16 cellular contexts compared by ENCODE assay signal in genomic region chr1:209375681-209376360, GRCh38.
DNase-seq lines count a peak whose midpoint lies in the region; ATAC-seq and TF ChIP-seq lines count a peak whose summit lies in the region.
"Had no signal": no experiment of that assay in that cellular context is flagged by ENCODE, and none has a peak within 500 bp of the region (broad histone marks: within the 10 kb centered on the region; RNA-seq: fewer than 3 reads in every experiment).

No MANE protein-coding gene starts in this region.

- CTCF ChIA-PET in WTC11 (lab: Charles Lee): interaction anchor here (1.0 to 2.7 kb wide), 9 partner anchors 8 to 299 kb away, joined by 3 to 16 read pairs (median 5); no protein-coding TSS in a partner anchor

- no peaks in the 10 kb centered on the region for H3K9me3 ChIP-seq in suprapubic skin
- H3K9me3 ChIP-seq in adrenal gland (replicated peaks in 1 of 3): no peaks in the 10 kb centered on the region
- H3K9me3 ChIP-seq: Peyer's patch had no signal

- peaks cover 2% of the 10 kb centered on the region for H3K27me3 Mint-ChIP-seq in HFFc6 (ENCODE audit: insufficient read depth)
- H3K27me3 Mint-ChIP-seq in WTC11 (ENCODE audit: low read depth): no peaks in the 10 kb centered on the region

- H3K27ac ChIP-seq in suprapubic skin (peak overlapping the region; percentile 16), adrenal gland (no peak overlapping the region)
- H3K27ac ChIP-seq: Peyer's patch had no signal

- H3K4me1 Mint-ChIP-seq in HFFc6 (ENCODE audit: low read depth): peaks cover 85% of the 10 kb centered on the region
- peaks cover 77% of the 10 kb centered on the region for H3K4me1 Mint-ChIP-seq in WTC11
- H3K4me1 Mint-ChIP-seq: activated CD4-positive, alpha-beta T cell treated with anti-CD3 and anti-CD28 coated beads, Interleukin-2, amount 10 ng/mL, durations not matched to agents 24 days and 14 days had no signal

- no peaks in the 10 kb centered on the region for H3K9me3 Mint-ChIP-seq in HFFc6
- H3K9me3 Mint-ChIP-seq in WTC11: no peaks in the 10 kb centered on the region; the same call in 1 of the 2 replicates
- H3K9me3 Mint-ChIP-seq: activated CD4-positive, alpha-beta T cell treated with anti-CD3 and anti-CD28 coated beads, Interleukin-2, amount 10 ng/mL, durations not matched to agents 24 days and 14 days; activated T-cell treated with anti-CD3 and anti-CD28 coated beads, Interleukin-2, amount 50 U/mL, for 72 hours had no signal

- no peak for TF ChIP-seq CTCF in HFFc6 (IDR thresholded peaks at IDR 0.05)
- TF ChIP-seq CTCF in WTC11 (IDR thresholded peaks at IDR 0.05): no peak
- no peak for TF ChIP-seq CTCF in foreskin fibroblast (IDR thresholded peaks at IDR 0.05; ENCODE audit: low read depth, low read length)
- no peak for TF ChIP-seq CTCF in suprapubic skin (IDR thresholded peaks at IDR 0.05)
- TF ChIP-seq CTCF in adrenal gland (IDR thresholded peaks at IDR 0.05): no peak

- H3K4me3 Mint-ChIP-seq in HFFc6 (peak overlapping the region; percentile 17), WTC11 (no peak overlapping the region; the same call in 1 of the 2 replicates)
- H3K4me3 Mint-ChIP-seq: activated CD4-positive, alpha-beta T cell treated with anti-CD3 and anti-CD28 coated beads, Interleukin-2, amount 10 ng/mL, durations not matched to agents 24 days and 14 days; activated T-cell treated with anti-CD3 and anti-CD28 coated beads, Interleukin-2, amount 50 U/mL, for 72 hours; naive thymus-derived CD4-positive, alpha-beta T cell had no signal

- H3K27ac Mint-ChIP-seq in HFFc6 (peak overlapping the region; percentile 62), WTC11 (peak overlapping the region; percentile 94)
- H3K27ac Mint-ChIP-seq: activated CD4-positive, alpha-beta T cell treated with anti-CD3 and anti-CD28 coated beads, Interleukin-2, amount 10 ng/mL, durations not matched to agents 24 days and 14 days; activated T-cell treated with anti-CD3 and anti-CD28 coated beads, Interleukin-2, amount 50 U/mL, for 72 hours; naive thymus-derived CD4-positive, alpha-beta T cell had no signal

- intact Hi-C loops in adrenal gland (cut with DNase I): no loop called here

- no peaks in the 10 kb centered on the region for H3K36me3 Mint-ChIP-seq in HFFc6 (ENCODE audit: low read depth)
- H3K36me3 Mint-ChIP-seq in WTC11: no peaks in the 10 kb centered on the region
- H3K36me3 Mint-ChIP-seq: naive thymus-derived CD4-positive, alpha-beta T cell had no signal

- H3K27me3 ChIP-seq in suprapubic skin (no peaks in the 10 kb centered on the region), adrenal gland (no peaks in the 10 kb centered on the region)
- H3K27me3 ChIP-seq: Peyer's patch had no signal

- TF ChIP-seq POLR2A in suprapubic skin (IDR thresholded peaks at IDR 0.05): no peak
- no peak for TF ChIP-seq POLR2A in adrenal gland (IDR thresholded peaks at IDR 0.05)

- POLR2A ChIA-PET in WTC11 (lab: Charles Lee): interaction anchor here (1.5 kb wide), 1 partner anchor 53 kb away, joined by 4 read pairs; no protein-coding TSS in a partner anchor

- ATAC-seq in WTC11 (peak; percentile 97), GM18519 (IDR thresholded peaks at IDR 0.05; ENCODE audit: low FRiP score, unreplicated experiment) (no peak), HG03439 (IDR thresholded peaks at IDR 0.05; ENCODE audit: unreplicated experiment) (no peak)
- ATAC-seq: activated T-cell treated with anti-CD3 and anti-CD28 coated beads, Interleukin-2, amount 50 U/mL, for 72 hours; naive thymus-derived CD4-positive, alpha-beta T cell; right cardiac atrium had no signal

- WGBS in suprapubic skin: 59% methylated on average over 2 of the region's 2 CpGs
- 77 to 83% (median 80%) methylated on average over 2 of the region's 2 CpGs for WGBS in adrenal gland, 4 donors

- DNase-seq in HFFc6: peak; percentile 13
- no peak for DNase-seq in WTC11 (ENCODE audit: low spot score)
- peak; percentile 37 to 76 for DNase-seq in foreskin fibroblast
- no peak for DNase-seq in suprapubic skin (ENCODE audit: low spot score in 2 of 2)
- no peak for DNase-seq in adrenal gland
- DNase-seq: activated CD4-positive, alpha-beta T cell treated with anti-CD3 and anti-CD28 coated beads, Interleukin-2, amount 10 ng/mL, durations not matched to agents 24 days and 14 days; activated T-cell treated with anti-CD3 and anti-CD28 coated beads, Interleukin-2, amount 50 U/mL, for 72 hours; anterior cingulate cortex; effector CD4-positive, alpha-beta T cell; glutamatergic neuron; naive thymus-derived CD4-positive, alpha-beta T cell; NCI-H1092; Peyer's patch; right cardiac atrium had no signal

- no peak overlapping the region for H3K4me3 ChIP-seq in foreskin fibroblast (ENCODE audit: low read depth in 1 of 2, low read length in 2 of 2)
- H3K4me3 ChIP-seq in suprapubic skin: peak overlapping the region; percentile 17
- no peak overlapping the region for H3K4me3 ChIP-seq in adrenal gland
- H3K4me3 ChIP-seq: Peyer's patch had no signal

- H3K36me3 ChIP-seq in suprapubic skin (no peaks in the 10 kb centered on the region), adrenal gland (replicated peaks in 1 of 2) (no peaks in the 10 kb centered on the region)
- H3K36me3 ChIP-seq: Peyer's patch had no signal

- peaks cover 24% of the 10 kb centered on the region for H3K4me1 ChIP-seq in suprapubic skin
- H3K4me1 ChIP-seq in adrenal gland (replicated peaks in 1 of 2): no peaks in the 10 kb centered on the region
- H3K4me1 ChIP-seq: Peyer's patch had no signal

- TF ChIP-seq EP300 in suprapubic skin (IDR thresholded peaks at IDR 0.05): no peak

TF ChIP-seq in WTC11, 78 proteins besides CTCF, POLR2A, EP300 and RAD21:
- no peak for TF ChIP-seq E2F4 (CRISPR knock-in tag; IDR thresholded peaks at IDR 0.05; ENCODE audit: borderline replicate concordance, low read depth)
- TF ChIP-seq PRDM15 (CRISPR knock-in tag; IDR thresholded peaks at IDR 0.05): no peak
- no peak for TF ChIP-seq ZNF396 (CRISPR knock-in tag; IDR thresholded peaks at IDR 0.05; ENCODE audit: borderline replicate concordance)
- TF ChIP-seq TCF7 (CRISPR knock-in tag; IDR thresholded peaks at IDR 0.05; ENCODE audit: low read depth): no peak
- no peak for TF ChIP-seq ZNF219 (CRISPR knock-in tag; IDR thresholded peaks at IDR 0.05; ENCODE audit: borderline replicate concordance)
- TF ChIP-seq FOXK1 (CRISPR knock-in tag; IDR thresholded peaks at IDR 0.05): no peak
- TF ChIP-seq KAT7 (CRISPR knock-in tag; IDR thresholded peaks at IDR 0.05; ENCODE audit: borderline replicate concordance): no peak
- TF ChIP-seq TEAD1 (CRISPR knock-in tag; IDR thresholded peaks at IDR 0.05): no peak
- TF ChIP-seq ZNF317 (CRISPR knock-in tag; IDR thresholded peaks at IDR 0.05; ENCODE audit: borderline replicate concordance, low read depth): no peak

Comparison
In these comparisons a context has a peak if more than half of its experiments do, and no peak if none do; other contexts are left out.
1. DNase-seq: peak in HFFc6 (single experiment) and foreskin fibroblast (2 of 2); none in WTC11 (single experiment), suprapubic skin (0 of 2) and adrenal gland (0 of 7).